In the genomic region with DNA sequence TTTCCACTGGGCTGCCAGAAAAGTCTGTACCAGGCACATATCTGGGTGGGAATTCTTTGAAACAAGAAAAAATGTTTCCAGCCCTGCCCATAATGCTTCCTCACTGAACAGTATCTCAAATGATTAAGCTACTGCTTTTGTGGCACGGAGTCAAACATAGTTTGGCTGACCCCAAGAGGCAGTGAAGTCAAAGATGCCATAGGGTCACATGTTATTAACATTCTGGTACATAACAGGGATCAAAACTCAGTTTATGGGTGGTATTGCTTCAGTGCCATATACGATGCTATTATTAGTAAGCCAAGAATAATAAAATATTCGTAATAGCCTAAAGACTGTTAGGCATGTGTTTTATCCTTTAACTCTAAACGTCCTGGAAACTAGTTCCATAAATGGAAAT, we compare ENCODE assay signal across 9 cellular contexts.
DNase-seq lines count a peak whose midpoint lies in the region; ATAC-seq and TF ChIP-seq lines count a peak whose summit lies in the region.
"Had no signal": no experiment of that assay in that cellular context is flagged by ENCODE, and none has a peak within 500 bp of the region (broad histone marks: within the 10 kb centered on the region; RNA-seq: fewer than 3 reads in every experiment).

No MANE protein-coding gene starts in this region.

- peak in 1 of 2 donors; percentile 56 for ATAC-seq in upper lobe of left lung (ENCODE audit: low FRiP score in 2 of 2)
- no peak for ATAC-seq in GM19351 (IDR thresholded peaks at IDR 0.05; ENCODE audit: unreplicated experiment)
- ATAC-seq in HG03565 (IDR thresholded peaks at IDR 0.05; ENCODE audit: unreplicated experiment), result no peak

- no peaks in the 10 kb centered on the region for H3K4me1 ChIP-seq in duodenal mucosa (ENCODE audit: control insufficient read depth in 1 of 2, insufficient read depth in 2 of 2, low read length in 2 of 2)
- peaks cover 24 to 45% (median 34%) of the 10 kb centered on the region in 4 donors for H3K4me1 ChIP-seq in upper lobe of left lung

- H3K9ac ChIP-seq in duodenal mucosa (ENCODE audit: low read depth in 1 of 2, low read length in 2 of 2), result no peak overlapping the region

- no peaks in the 10 kb centered on the region for H3K27me3 ChIP-seq in MG63
- no peaks in the 10 kb centered on the region for H3K27me3 ChIP-seq in duodenal mucosa (ENCODE audit: control insufficient read depth in 1 of 2, insufficient read depth in 2 of 2, low read length in 2 of 2)
- H3K27me3 ChIP-seq in upper lobe of left lung, result no peaks in the 10 kb centered on the region

- H3K9me3 ChIP-seq in MG63 (no peaks in the 10 kb centered on the region), duodenal mucosa (ENCODE audit: control insufficient read depth in 1 of 2, low read length in 2 of 2) (no peaks in the 10 kb centered on the region), upper lobe of left lung (no peaks in the 10 kb centered on the region)

- H3K27ac ChIP-seq in duodenal mucosa (ENCODE audit: low read depth, low read length) (peak overlapping the region; percentile 51), upper lobe of left lung (peak overlapping the region in 3 of 4 donors; percentile 33 to 42 (median 41))

- TF ChIP-seq EP300 in upper lobe of left lung (IDR thresholded peaks at IDR 0.05), result no peak

- H3K36me3 ChIP-seq in MG63 (peaks cover 84% of the 10 kb centered on the region), duodenal mucosa (ENCODE audit: control insufficient read depth in 1 of 2, insufficient read depth in 2 of 2, low read length in 2 of 2) (peaks cover 10 to 11% of the 10 kb centered on the region in 2 donors), upper lobe of left lung (peaks cover 0 to 12% (median 0%) of the 10 kb centered on the region in 4 donors)

- DNase-seq in MG63, result peak; percentile 87
- peak; percentile 64 to 92 for DNase-seq in lung microvascular endothelial cell (ENCODE audit: low read depth in 2 of 2)
- no peak for DNase-seq in upper lobe of left lung
- no peak for DNase-seq in islet precursor cell
- no peak for DNase-seq in stimulated activated CD4-positive, alpha-beta T cell treated with anti-CD3 and anti-CD28 coated beads, Interleukin-4, amount 100 ng/mL, for 24 hours
- DNase-seq: NCI-H345 had no signal

- no peak for TF ChIP-seq CTCF in upper lobe of left lung (IDR thresholded peaks at IDR 0.05)

- H3K4me3 ChIP-seq in MG63 (no peak overlapping the region), duodenal mucosa (ENCODE audit: low read depth in 1 of 2, low read length in 2 of 2) (no peak overlapping the region), upper lobe of left lung (no peak overlapping the region)

- TF ChIP-seq POLR2A in upper lobe of left lung (IDR thresholded peaks at IDR 0.05), result no peak

- 61 to 62% methylated on average over 4 of the region's 4 CpGs for WGBS in upper lobe of left lung, 2 donors

Comparison
In these comparisons a context has a peak if more than half of its experiments do, and no peak if none do; other contexts are left out.
1. DNase-seq: peak in MG63 (single experiment) and lung microvascular endothelial cell (2 of 2); none in upper lobe of left lung (0 of 2), islet precursor cell (single experiment) and stimulated activated CD4-positive, alpha-beta T cell treated with anti-CD3 and anti-CD28 coated beads, Interleukin-4, amount 100 ng/mL, for 24 hours (single experiment).